Comparison of ENCODE assay signal across 17 cellular contexts in genomic region chr12:105704788-105705187, GRCh38.
DNase-seq lines count a peak whose midpoint lies in the region; ATAC-seq and TF ChIP-seq lines count a peak whose summit lies in the region.
"Had no signal": no experiment of that assay in that cellular context is flagged by ENCODE, and none has a peak within 500 bp of the region (broad histone marks: within the 10 kb centered on the region; RNA-seq: fewer than 3 reads in every experiment).

No MANE protein-coding gene starts in this region.

- no peaks in the 10 kb centered on the region for H3K36me3 Mint-ChIP-seq in nephron (ENCODE audit: low read depth)
- no peaks in the 10 kb centered on the region for H3K36me3 Mint-ChIP-seq in stimulated activated memory B cell treated with anti-CD40 and anti-IgM and Interleukin-4, amounts not matched to agents 10 μg/mL and 1 μg/mL and 100 μg/mL, for 72 hours
- H3K36me3 Mint-ChIP-seq: CD14-positive monocyte had no signal

- DNase-seq in left ventricle myocardium superior (peak; percentile 26), left cardiac atrium (no peak), NCI-H2107 treated with DMSO at 0.1 percent for 48 hours (lab: John Stamatoyannopoulos, UW; ENCODE audit: unreplicated experiment) (peak; percentile 46), GOT3 (lab: John Stamatoyannopoulos, UW) (no peak)
- DNase-seq: AML-193, DMS 273 treated with DMSO at 0.1 percent for 48 hours, EL, HFFc6, KG1, NCI-H146, NCI-H2227 treated with DMSO at 0.1 percent for 48 hours, NCI-H524 had no signal

- peaks cover 2% of the 10 kb centered on the region for H3K9me3 Mint-ChIP-seq in nephron
- no peaks in the 10 kb centered on the region for H3K9me3 Mint-ChIP-seq in stimulated activated memory B cell treated with anti-CD40 and anti-IgM and Interleukin-4, amounts not matched to agents 10 μg/mL and 1 μg/mL and 100 μg/mL, for 72 hours
- H3K9me3 Mint-ChIP-seq: HFFc6 had no signal

- peaks cover 8% of the 10 kb centered on the region for H3K27me3 Mint-ChIP-seq in nephron (ENCODE audit: low read depth)
- H3K27me3 Mint-ChIP-seq in stimulated activated memory B cell treated with anti-CD40 and anti-IgM and Interleukin-4, amounts not matched to agents 10 μg/mL and 1 μg/mL and 100 μg/mL, for 72 hours: peaks cover 16% of the 10 kb centered on the region

- H3K27ac Mint-ChIP-seq in nephron: peak overlapping the region in 2 of 3 experiments; percentile 81 to 88
- H3K27ac Mint-ChIP-seq in stimulated activated memory B cell treated with anti-CD40 and anti-IgM and Interleukin-4, amounts not matched to agents 10 μg/mL and 1 μg/mL and 100 μg/mL, for 72 hours: no peak overlapping the region
- H3K27ac Mint-ChIP-seq: CD14-positive monocyte, HFFc6 had no signal

- intact Hi-C loops in left ventricle myocardium superior (cut with micrococcal nuclease): loop anchor here (5.0 kb wide), 1 partner anchor 433 kb away; the partner anchor contains the start of gene NUAK1
- intact Hi-C loops in left cardiac atrium (cut with DNase I): loop anchor here (2.0 to 10.0 kb wide), 3 partner anchors 430 to 510 kb away; partner anchors contain the start of gene NUAK1 (in 2 of the 2)

- no peak for TF ChIP-seq CTCF in nephron (IDR thresholded peaks at IDR 0.05; ENCODE audit: unreplicated experiment in 3 of 3)

- peaks cover 38% of the 10 kb centered on the region for H3K4me1 Mint-ChIP-seq in nephron
- H3K4me1 Mint-ChIP-seq in stimulated activated memory B cell treated with anti-CD40 and anti-IgM and Interleukin-4, amounts not matched to agents 10 μg/mL and 1 μg/mL and 100 μg/mL, for 72 hours: no peaks in the 10 kb centered on the region
- H3K4me1 Mint-ChIP-seq: CD14-positive monocyte had no signal

- no peak overlapping the region for H3K4me3 Mint-ChIP-seq in nephron
- H3K4me3 Mint-ChIP-seq in stimulated activated memory B cell treated with anti-CD40 and anti-IgM and Interleukin-4, amounts not matched to agents 10 μg/mL and 1 μg/mL and 100 μg/mL, for 72 hours: no peak overlapping the region
- H3K4me3 Mint-ChIP-seq: CD14-positive monocyte, HFFc6 had no signal

- no peak for ATAC-seq in left ventricle myocardium superior
- ATAC-seq in left cardiac atrium: no peak
- ATAC-seq in stimulated activated memory B cell treated with anti-CD40 and anti-IgM and Interleukin-4, amounts not matched to agents 10 μg/mL and 1 μg/mL and 100 μg/mL, for 72 hours: no peak
- no peak for ATAC-seq in esophagus mucosa
- ATAC-seq: HepG2 had no signal

Comparison
In these comparisons a context has a peak if more than half of its experiments do, and no peak if none do; other contexts are left out.
1. DNase-seq: peak in left ventricle myocardium superior (single experiment) and NCI-H2107 treated with DMSO at 0.1 percent for 48 hours (single experiment); none in left cardiac atrium (single experiment) and GOT3 (single experiment).